ENCODE assay signal across 8 cellular contexts in genomic region chr6:158706369-158706982, GRCh38. TPM values are rescaled to one million over a fixed set of nuclear protein-coding genes. Genes with fewer than 3 reads are reported as not detected.
DNase-seq lines count a peak whose midpoint lies in the region; ATAC-seq, FAIRE-seq and TF ChIP-seq lines count a peak whose summit lies in the region.

No MANE protein-coding gene starts in this region.

- FAIRE-seq in A549 (lab: Jason Lieb, UNC) (no peak), small intestine (lab: Jason Lieb, UNC) (no peak)

- peak in 1 of 2 experiments; percentile 24; a peak in 1 of 5 replicates for TF ChIP-seq RAD21 in A549 (conservative IDR thresholded peaks at IDR 0.05 in 1 of 2, IDR thresholded peaks at IDR 0.05 in 1 of 2)

- H3K9me3 ChIP-seq in A549 (no peaks in the 10 kb centered on the region), small intestine (ENCODE audit: control insufficient read depth, low read depth) (no peaks in the 10 kb centered on the region)

- peak overlapping the region; percentile 64 for H3K4me2 ChIP-seq in A549

- H3K4me3 ChIP-seq in A549 (no peak overlapping the region; the same call in 2 of the 3 replicates), H7 (ENCODE audit: insufficient read depth, low read depth, low read length) (no peak overlapping the region), small intestine (ENCODE audit: low read depth in 1 of 2, low read length in 2 of 2) (no peak overlapping the region)

- H3K27me3 ChIP-seq in H7 (ENCODE audit: control insufficient read depth, insufficient read depth, low read length) (peaks cover 2% of the 10 kb centered on the region; the same call in 1 of the 2 replicates), small intestine (ENCODE audit: control insufficient read depth in 2 of 2, insufficient read depth in 2 of 2, low read length in 2 of 2) (no peaks in the 10 kb centered on the region)

- H3K4me1 ChIP-seq in A549 (peaks cover 36% of the 10 kb centered on the region), small intestine (ENCODE audit: control insufficient read depth in 2 of 2, insufficient read depth in 1 of 2, low read depth in 1 of 2, low read length in 1 of 2) (peaks cover 11% of the 10 kb centered on the region in 2 donors)

- H3K36me3 ChIP-seq in H7 (replicated peaks; ENCODE audit: control insufficient read depth, insufficient read depth, low read length): no peaks in the 10 kb centered on the region
- H3K36me3 ChIP-seq in small intestine (ENCODE audit: control insufficient read depth in 2 of 2, insufficient read depth in 2 of 2, low read length in 2 of 2): no peaks in the 10 kb centered on the region

- H3K27ac ChIP-seq in A549 (peak overlapping the region; percentile 74 to 89), small intestine (ENCODE audit: low read depth in 1 of 2, low read length in 1 of 2) (peak overlapping the region; percentile 24 to 73)

- intact Hi-C loops in left cardiac atrium (cut with DNase I): loop anchor here in 1 of 2 donors (2.0 to 5.0 kb wide), 2 partner anchors 111 to 264 kb away; partner anchors contain the start of gene EZR

- 18% methylated on average over 6 of the region's 6 CpGs for WGBS in A549 (ENCODE audit: missing lambda C conversion rate)
- 48 to 67% (median 51%) methylated on average over 6 of the region's 6 CpGs for WGBS in small intestine, 3 donors

- CTCF ChIA-PET in A549 (lab: Yijun Ruan, JAX): interaction anchor here (0.5 to 4.7 kb wide), 14 partner anchors 10 to 485 kb away, joined by 3 to 20 read pairs (median 4); no protein-coding TSS in a partner anchor

- no peak for TF ChIP-seq POLR2A in A549 (IDR thresholded peaks at IDR 0.05; ENCODE audit: low read length)

- ATAC-seq in A549 (peak; percentile 86 to 91), left cardiac atrium (peak; percentile 29 to 61)

- no peak for TF ChIP-seq EP300 in A549 (IDR thresholded peaks at IDR 0.05)

- TF ChIP-seq CTCF in A549 (IDR thresholded peaks at IDR 0.05): peak; percentile 41

- POLR2A ChIA-PET in A549 (lab: Yijun Ruan, JAX): interaction anchor here (1.2 kb wide), 1 partner anchor 15 kb away, joined by 4 read pairs; no protein-coding TSS in a partner anchor

- DNase-seq in A549 (ENCODE audit: low read depth in 1 of 2, low spot score in 1 of 2) (peak; percentile 67 to 73), H7 (peak; percentile 80), SW 1271 (lab: John Stamatoyannopoulos, UW) (peak; percentile 10 to 65), left cardiac atrium (peak; percentile 75), small intestine (peak; percentile 78), MV-4-11 (lab: John Stamatoyannopoulos, UW) (no peak), OCI-M2 (lab: John Stamatoyannopoulos, UW; ENCODE audit: unreplicated experiment) (no peak), COR-L47 (lab: John Stamatoyannopoulos, UW) (no peak)

TF ChIP-seq in A549, 52 proteins besides CTCF, POLR2A, EP300 and RAD21:
- TF ChIP-seq RFX5 (IDR thresholded peaks at IDR 0.05) (no peak), SMC3 (IDR thresholded peaks at IDR 0.05) (no peak), HDAC2 (IDR thresholded peaks at IDR 0.05) (no peak), CHD4 (IDR thresholded peaks at IDR 0.05; ENCODE audit: borderline replicate concordance) (no peak), CBX8 (IDR thresholded peaks at IDR 0.05) (no peak), ATOH8 (CRISPR knock-in tag; IDR thresholded peaks at IDR 0.05; ENCODE audit: low read depth) (no peak), NPAS2 (CRISPR knock-in tag; IDR thresholded peaks at IDR 0.05; ENCODE audit: borderline replicate concordance) (no peak), FOXS1 (CRISPR knock-in tag; IDR thresholded peaks at IDR 0.05) (no peak), E2F6 (IDR thresholded peaks at IDR 0.05; ENCODE audit: borderline replicate concordance, low read depth) (no peak), FOSL2 (IDR thresholded peaks at IDR 0.05) (no peak), FOSL2 (CRISPR knock-in tag; IDR thresholded peaks at IDR 0.05) (no peak), REST (IDR thresholded peaks at IDR 0.05) (no peak), NFE2L2 (conservative IDR thresholded peaks at IDR 0.05; ENCODE audit: low read length) (no peak)
TF ChIP-seq in A549: peak in this region for 0.

RNA-seq across cellular contexts. Expression of gene SYTL3, which starts 56.6 kb away (rescaled TPM):
- 0.63 and 1.1 TPM in 2 replicates for polyA plus RNA-seq in A549 (2011; rRNA removed)
- 0.49 TPM in 2 replicates for polyA plus RNA-seq in A549 (2012; cell fraction: cytosol; rRNA removed)
- 0.31 and 0.50 TPM in 2 replicates for polyA plus RNA-seq in A549 (2012; cell fraction: nucleus; rRNA removed)
- 0.89 to 1.0 TPM (median 0.92 TPM) in 3 replicates for polyA plus RNA-seq in A549 (2017; fragmentation: RNase III; extraction: RNeasy Plus Mini Kit Qiagen cat#74134 plus additional on column Dnase treatment)
- polyA minus RNA-seq in A549 (2011; rRNA and poly(A)+ RNA removed): 0.66 and 0.68 TPM in 2 replicates
- 0.74 and 1.2 TPM in 2 replicates for total RNA-seq in H7 (2014; rRNA removed; shearing (Covaris generic))
- total RNA-seq in left cardiac atrium: 1 to 10 TPM; 3.7 to 4.4 TPM
- polyA plus RNA-seq in small intestine: 1 to 10 TPM; 3.6 to 5.7 (median 5.1) TPM

Comparison
In these comparisons a context has a peak if more than half of its experiments do, and no peak if none do; other contexts are left out.
1. DNase-seq: peak in A549 (2 of 2), H7 (single experiment), SW 1271 (2 of 2), left cardiac atrium (single experiment) and small intestine (single experiment); none in MV-4-11 (single experiment), OCI-M2 (single experiment) and COR-L47 (single experiment).